13 cellular contexts compared by ENCODE assay signal in genomic region chr4:23857353-23857752, GRCh38. TPM values are rescaled to one million over a fixed set of nuclear protein-coding genes. Genes with fewer than 3 reads are reported as not detected.
DNase-seq lines count a peak whose midpoint lies in the region; TF ChIP-seq lines count a peak whose summit lies in the region.
"Had no signal": no experiment of that assay in that cellular context is flagged by ENCODE, and none has a peak within 500 bp of the region (broad histone marks: within the 10 kb centered on the region; RNA-seq: fewer than 3 reads in every experiment).

No MANE protein-coding gene starts in this region.

- H3K27ac Mint-ChIP-seq in brain, result peak overlapping the region in 3 of 5 experiments; percentile 25 to 41 (median 30)
- no peak overlapping the region for H3K27ac Mint-ChIP-seq in activated T-helper 2 cell treated with anti-CD3 and anti-CD28 coated beads, Interferon-gamma antibody, Interleukin-2, Interleukin-4, amounts not matched to agents 10 μg/mL and 5 μg/mL and 100 μg/mL, durations not matched to agents 14 hours and 24 hours and 36 hours

- H3K36me3 ChIP-seq in stomach (no peaks in the 10 kb centered on the region), testis (ENCODE audit: low read depth, missing control alignments) (no peaks in the 10 kb centered on the region)
- H3K36me3 ChIP-seq: ovary, SJSA1 had no signal

- H3K9me3 ChIP-seq in stomach (no peaks in the 10 kb centered on the region), testis (no peaks in the 10 kb centered on the region)
- H3K9me3 ChIP-seq: ovary, SJSA1 had no signal

- H3K27me3 Mint-ChIP-seq in brain, result no peaks in the 10 kb centered on the region
- H3K27me3 Mint-ChIP-seq in activated T-helper 2 cell treated with anti-CD3 and anti-CD28 coated beads, Interferon-gamma antibody, Interleukin-2, Interleukin-4, amounts not matched to agents 10 μg/mL and 5 μg/mL and 100 μg/mL, durations not matched to agents 14 hours and 24 hours and 36 hours (ENCODE audit: low read depth), result no peaks in the 10 kb centered on the region

- no peak overlapping the region for H3K4me3 ChIP-seq in stomach
- no peak overlapping the region for H3K4me3 ChIP-seq in testis
- H3K4me3 ChIP-seq: ovary, SJSA1 had no signal

- peaks cover 7 to 17% (median 15%) of the 10 kb centered on the region in 4 donors for H3K4me1 ChIP-seq in stomach
- peaks cover 2% of the 10 kb centered on the region for H3K4me1 ChIP-seq in testis

- TF ChIP-seq POLR2A in stomach (IDR thresholded peaks at IDR 0.05) (no peak), testis (IDR thresholded peaks at IDR 0.05) (no peak)

- peaks cover 10% of the 10 kb centered on the region for H3K4me1 Mint-ChIP-seq in brain
- H3K4me1 Mint-ChIP-seq in activated T-helper 2 cell treated with anti-CD3 and anti-CD28 coated beads, Interferon-gamma antibody, Interleukin-2, Interleukin-4, amounts not matched to agents 10 μg/mL and 5 μg/mL and 100 μg/mL, durations not matched to agents 14 hours and 24 hours and 36 hours (ENCODE audit: low read depth), result no peaks in the 10 kb centered on the region

- peak overlapping the region in 4 of 5 donors; percentile 7 to 35 (median 12) for H3K27ac ChIP-seq in stomach
- H3K27ac ChIP-seq in testis, result no peak overlapping the region
- H3K27ac ChIP-seq: ovary, SJSA1 had no signal

- TF ChIP-seq EP300 in stomach (IDR thresholded peaks at IDR 0.05), result no peak

- 37 to 66% (median 53%) methylated on average over 4 of the region's 4 CpGs for WGBS in stomach, 5 donors
- 73 to 86% methylated on average over 4 of the region's 4 CpGs for WGBS in testis, 2 donors

- no peaks in the 10 kb centered on the region for H3K27me3 ChIP-seq in stomach
- H3K27me3 ChIP-seq in testis, result no peaks in the 10 kb centered on the region
- H3K27me3 ChIP-seq: ovary, SJSA1 had no signal

- intact Hi-C loops in stomach (cut with DNase I; ENCODE audit: low total_unique reads) (no loop called here), testis (cut with DNase I; ENCODE audit: low total_unique reads) (no loop called here)
- intact Hi-C loops in activated T-helper 2 cell treated with anti-CD3 and anti-CD28 coated beads, Interferon-gamma antibody, Interleukin-2, Interleukin-4, amounts not matched to agents 10 μg/mL and 5 μg/mL and 100 μg/mL, durations not matched to agents 14 hours and 24 hours and 36 hours (cut with micrococcal nuclease), result no loop called here

- H3K9me3 Mint-ChIP-seq in brain, result no peaks in the 10 kb centered on the region
- no peaks in the 10 kb centered on the region for H3K9me3 Mint-ChIP-seq in activated T-helper 2 cell treated with anti-CD3 and anti-CD28 coated beads, Interferon-gamma antibody, Interleukin-2, Interleukin-4, amounts not matched to agents 10 μg/mL and 5 μg/mL and 100 μg/mL, durations not matched to agents 14 hours and 24 hours and 36 hours

- no peaks in the 10 kb centered on the region for H3K36me3 Mint-ChIP-seq in brain
- H3K36me3 Mint-ChIP-seq in activated T-helper 2 cell treated with anti-CD3 and anti-CD28 coated beads, Interferon-gamma antibody, Interleukin-2, Interleukin-4, amounts not matched to agents 10 μg/mL and 5 μg/mL and 100 μg/mL, durations not matched to agents 14 hours and 24 hours and 36 hours (ENCODE audit: low read depth), result no peaks in the 10 kb centered on the region

- no peak overlapping the region for H3K4me3 Mint-ChIP-seq in brain
- no peak overlapping the region for H3K4me3 Mint-ChIP-seq in activated T-helper 2 cell treated with anti-CD3 and anti-CD28 coated beads, Interferon-gamma antibody, Interleukin-2, Interleukin-4, amounts not matched to agents 10 μg/mL and 5 μg/mL and 100 μg/mL, durations not matched to agents 14 hours and 24 hours and 36 hours (ENCODE audit: low read depth)

- TF ChIP-seq CTCF in brain (conservative IDR thresholded peaks at IDR 0.05) (peak; percentile 59 to 61), stomach (IDR thresholded peaks at IDR 0.05) (no peak), testis (IDR thresholded peaks at IDR 0.05) (no peak)

- DNase-seq in HCEC 1CT (peak; percentile 28), iris pigment epithelial cell (ENCODE audit: low read depth) (peak; percentile 8), stomach (no peak), testis (no peak), OCI-M1 (lab: John Stamatoyannopoulos, UW) (no peak)
- no peak for DNase-seq in activated T-helper 2 cell treated with anti-CD3 and anti-CD28 coated beads, Interferon-gamma antibody, Interleukin-2, Interleukin-4, amounts not matched to agents 10 μg/mL and 5 μg/mL and 100 μg/mL, durations not matched to agents 14 hours and 24 hours and 36 hours (ENCODE audit: low spot score)
- DNase-seq: activated CD4-positive, CD25-positive, alpha-beta regulatory T cell treated with anti-CD3 and anti-CD28 coated beads, Interleukin-2, amount 50 U/mL, for 72 hours; activated gamma-delta T cell; effector CD4-positive, alpha-beta T cell; NCI-H345 had no signal

RNA-seq across cellular contexts. Expression of gene PPARGC1A, which starts 32.5 kb away (rescaled TPM):
- polyA plus RNA-seq in brain (ENCODE audit: insufficient read depth, low read depth, low replicate concordance), result 2.6 TPM
- total RNA-seq in stomach, result 100 to 1,000 TPM in 1 of 5 donors, 10 to 100 TPM in 4; 11.0 to 230 (median 32.1) TPM
- 1 to 10 TPM; 2.0 to 3.2 (median 2.9) TPM for polyA plus RNA-seq in stomach
- total RNA-seq in testis, result 10 to 100 TPM; 33.0 to 33.4 TPM
- 15.4 TPM for polyA plus RNA-seq in testis (ENCODE audit: insufficient read depth, low read depth, low replicate concordance)
- total RNA-seq in activated T-helper 2 cell treated with anti-CD3 and anti-CD28 coated beads, Interferon-gamma antibody, Interleukin-2, Interleukin-4, amounts not matched to agents 10 μg/mL and 5 μg/mL and 100 μg/mL, durations not matched to agents 14 hours and 24 hours and 36 hours, result not detected in 2 replicates

Comparison
In these comparisons a context has a peak if more than half of its experiments do, and no peak if none do; other contexts are left out.
1. DNase-seq: peak in HCEC 1CT (single experiment) and iris pigment epithelial cell (single experiment); none in stomach (single experiment), testis (single experiment), activated T-helper 2 cell treated with anti-CD3 and anti-CD28 coated beads, Interferon-gamma antibody, Interleukin-2, Interleukin-4, amounts not matched to agents 10 μg/mL and 5 μg/mL and 100 μg/mL, durations not matched to agents 14 hours and 24 hours and 36 hours (single experiment) and OCI-M1 (single experiment).
2. CTCF ChIP-seq: peak in brain (2 of 2); none in stomach (0 of 7) and testis (0 of 3).
3. H3K27ac ChIP-seq: peak in stomach (4 of 5); none in testis (0 of 2).
4. RNA of gene PPARGC1A, which starts 32.5 kb away (total RNA-seq): 33.0 to 33.4 TPM in testis and 11.0 to 230 TPM in stomach; not detected in activated T-helper 2 cell treated with anti-CD3 and anti-CD28 coated beads, Interferon-gamma antibody, Interleukin-2, Interleukin-4, amounts not matched to agents 10 μg/mL and 5 μg/mL and 100 μg/mL, durations not matched to agents 14 hours and 24 hours and 36 hours; every median in the first group is over 10 times any median in the second.